In the genomic region with DNA sequence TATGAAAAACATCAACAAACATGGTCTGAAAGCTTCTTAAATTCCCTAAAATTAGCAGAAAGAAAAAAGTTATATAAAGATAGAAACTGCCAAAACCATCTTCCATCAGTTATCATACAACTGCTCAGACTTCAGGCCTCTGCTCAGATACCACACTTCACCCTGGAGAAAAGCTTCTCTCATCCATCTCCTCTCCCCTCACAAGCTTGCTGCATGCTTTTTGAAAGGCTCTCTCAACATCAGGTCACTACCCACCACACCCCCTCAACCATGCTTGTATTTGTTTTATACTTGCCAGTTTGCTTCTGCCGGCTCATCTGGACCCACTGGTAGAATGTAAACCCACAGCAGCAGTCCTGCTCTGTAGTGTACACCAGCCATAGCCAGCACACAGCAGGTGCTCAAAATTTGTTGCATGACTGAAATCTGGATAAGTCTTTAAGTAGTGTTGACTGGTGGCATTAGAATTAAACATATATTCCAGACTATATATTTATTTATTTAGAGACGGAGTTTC, we compare ENCODE assay signal across 11 cellular contexts. TPM values are rescaled to one million over a fixed set of nuclear protein-coding genes. Genes with fewer than 3 reads are reported as not detected.
A peak's percentile ranks its signal among the peaks of the same experiment; 100 is the strongest.
DNase-seq lines count a peak whose midpoint lies in the region; ATAC-seq and TF ChIP-seq lines count a peak whose summit lies in the region.
"Had no signal": no experiment of that assay in that cellular context is flagged by ENCODE, and none has a peak within 500 bp of the region (broad histone marks: within the 10 kb centered on the region; RNA-seq: fewer than 3 reads in every experiment).

No MANE protein-coding gene starts in this region.

- H3K4me1 Mint-ChIP-seq in activated naive CD4-positive, alpha-beta T cell treated with anti-CD3 and anti-CD28 coated beads, Interleukin-2, amount 50 U/mL, for 24 hours: peaks cover 86% of the 10 kb centered on the region
- H3K4me1 Mint-ChIP-seq in T-cell: peaks cover 69 to 88% (median 81%) of the 10 kb centered on the region in 3 donors

- no peaks in the 10 kb centered on the region for H3K9me3 Mint-ChIP-seq in activated naive CD4-positive, alpha-beta T cell treated with anti-CD3 and anti-CD28 coated beads, Interleukin-2, amount 50 U/mL, for 24 hours
- no peaks in the 10 kb centered on the region for H3K9me3 Mint-ChIP-seq in T-cell

- H3K36me3 Mint-ChIP-seq in activated naive CD4-positive, alpha-beta T cell treated with anti-CD3 and anti-CD28 coated beads, Interleukin-2, amount 50 U/mL, for 24 hours: peaks cover 22% of the 10 kb centered on the region
- peaks cover 39% of the 10 kb centered on the region for H3K36me3 Mint-ChIP-seq in T-cell

- no peak overlapping the region for H3K4me3 ChIP-seq in transverse colon

- DNase-seq in activated naive CD4-positive, alpha-beta T cell treated with Interleukin-2 at 50 U/mL for 16 hours: no peak
- DNase-seq in T-cell (no peak), islet precursor cell (peak; percentile 43), transverse colon (no peak), CD1c-positive myeloid dendritic cell (ENCODE audit: extremely low spot score) (no peak), SK-N-DZ (ENCODE audit: low spot score) (no peak)
- DNase-seq: activated CD4-positive, CD25-positive, alpha-beta regulatory T cell; foreskin keratinocyte; NCI-H524 had no signal

- POLR2A ChIA-PET in T-cell (lab: Charles Lee): interaction anchor here in 1 of 2 donors (0.6 kb wide), 1 partner anchor 13 kb away, joined by 3 read pairs; no protein-coding TSS in a partner anchor

- CTCF ChIA-PET in T-cell (lab: Charles Lee): interaction anchor here (0.5 to 0.7 kb wide), 2 partner anchors 23 to 26 kb away, joined by 3 read pairs; no protein-coding TSS in a partner anchor

- intact Hi-C loops in transverse colon (cut with DNase I; ENCODE audit: low total_unique reads): no loop called here

- 25 to 59% methylated on average over 1 to 2 of the region's 2 CpGs for WGBS in transverse colon (ENCODE audit: low coverage in 1 of 2), 2 donors

- H3K4me1 ChIP-seq in transverse colon: peaks cover 30 to 70% (median 37%) of the 10 kb centered on the region in 4 donors

- peak overlapping the region in 3 of 4 donors; percentile 18 to 38 (median 21) for H3K27ac ChIP-seq in transverse colon
- H3K27ac ChIP-seq: foreskin keratinocyte had no signal

- ATAC-seq in T-cell (replicated peaks in 1 of 4) (no peak), HG02852 (IDR thresholded peaks at IDR 0.05; ENCODE audit: unreplicated experiment) (no peak)
- ATAC-seq: foreskin keratinocyte had no signal

- H3K27me3 ChIP-seq in transverse colon: no peaks in the 10 kb centered on the region
- H3K27me3 ChIP-seq: foreskin keratinocyte had no signal

- in situ Hi-C loops in transverse colon (cut with MboI; ENCODE audit: low pct_ligation_motif_present in 1 of 4, low pct_unique_long_range_greater_than_20kb in 1 of 4, low sequenced_read_pairs in 3 of 4): loop anchor here in 1 of 4 donors (25.0 kb wide), 1 partner anchor 272 kb away; the partner anchor contains the start of genes ARPC3, FAM216A and GPN3

- peak overlapping the region; percentile 37 for H3K27ac Mint-ChIP-seq in activated naive CD4-positive, alpha-beta T cell treated with anti-CD3 and anti-CD28 coated beads, Interleukin-2, amount 50 U/mL, for 24 hours
- peak overlapping the region; percentile 71 to 75 for H3K27ac Mint-ChIP-seq in T-cell

- H3K9me3 ChIP-seq in transverse colon: no peaks in the 10 kb centered on the region

- no peaks in the 10 kb centered on the region for H3K27me3 Mint-ChIP-seq in activated naive CD4-positive, alpha-beta T cell treated with anti-CD3 and anti-CD28 coated beads, Interleukin-2, amount 50 U/mL, for 24 hours
- no peaks in the 10 kb centered on the region for H3K27me3 Mint-ChIP-seq in T-cell

- TF ChIP-seq POLR2A in transverse colon (IDR thresholded peaks at IDR 0.05): no peak

- TF ChIP-seq CTCF in transverse colon (IDR thresholded peaks at IDR 0.05): no peak

- no peak for TF ChIP-seq EP300 in transverse colon (IDR thresholded peaks at IDR 0.05; ENCODE audit: low read depth)

- H3K4me3 Mint-ChIP-seq in activated naive CD4-positive, alpha-beta T cell treated with anti-CD3 and anti-CD28 coated beads, Interleukin-2, amount 50 U/mL, for 24 hours: peak overlapping the region; percentile 56
- peak overlapping the region; percentile 4 to 62 (median 46) for H3K4me3 Mint-ChIP-seq in T-cell

- H3K36me3 ChIP-seq in transverse colon: peaks cover 0 to 25% (median 9%) of the 10 kb centered on the region in 4 donors

RNA-seq across cellular contexts. Expression of gene PPP1CC, which starts 8.8 kb away (rescaled TPM):
- total RNA-seq in T-cell (100 to 1,000 TPM; 113 to 154 (median 134) TPM), transverse colon (100 to 1,000 TPM; 156 to 759 (median 244) TPM)
- polyA plus RNA-seq in SK-N-DZ (2014; cell fraction: cytosol; rRNA removed): 171 and 190 TPM in 2 replicates
- 202 and 280 TPM in 2 replicates for polyA plus RNA-seq in SK-N-DZ (2014; cell fraction: nucleus; rRNA removed)

RNA-seq across cellular contexts. Expression of gene HVCN1, which starts 45.0 kb away (rescaled TPM):
- total RNA-seq in T-cell: 10 to 100 TPM in 3 of 5 donors, 1 to 10 TPM in 2; 5.6 to 18.7 (median 14.2) TPM
- 1 to 10 TPM in 3 of 4 donors, not detected in 1; 3.4 to 7.9 (median 7.3) TPM for total RNA-seq in transverse colon
- 3.1 and 4.6 TPM in 2 replicates for polyA plus RNA-seq in SK-N-DZ (2014; cell fraction: cytosol; rRNA removed)
- 2.0 and 2.1 TPM in 2 replicates for polyA plus RNA-seq in SK-N-DZ (2014; cell fraction: nucleus; rRNA removed)
